ENCODE assay signal across 9 cellular contexts in the genomic region with DNA sequence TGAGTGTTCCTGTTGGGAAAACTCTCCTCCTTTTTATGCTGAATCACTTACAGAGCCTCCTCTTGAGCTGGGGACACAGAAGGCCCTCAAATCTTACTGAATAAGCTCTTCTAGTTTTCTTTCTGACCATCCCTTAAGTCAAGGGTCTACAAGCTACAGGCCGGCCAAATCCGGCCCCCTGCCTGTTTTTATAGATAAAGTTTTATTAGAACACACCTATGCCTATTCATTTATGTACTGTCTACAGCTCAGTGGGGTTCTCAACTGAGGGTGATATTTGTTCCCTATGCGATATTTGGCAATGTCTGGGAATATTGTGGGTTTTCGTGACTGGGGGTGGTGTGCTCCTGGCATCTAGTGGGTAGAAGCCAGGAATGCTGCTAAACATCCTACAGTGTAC. TPM values are rescaled to one million over a fixed set of nuclear protein-coding genes. Genes with fewer than 3 reads are reported as not detected.
DNase-seq lines count a peak whose midpoint lies in the region; ATAC-seq, FAIRE-seq and TF ChIP-seq lines count a peak whose summit lies in the region.
"Had no signal": no experiment of that assay in that cellular context is flagged by ENCODE, and none has a peak within 500 bp of the region (broad histone marks: within the 10 kb centered on the region; RNA-seq: fewer than 3 reads in every experiment).

No MANE protein-coding gene starts in this region.

- no peak overlapping the region for H3K27ac ChIP-seq in BLaER1
- no peak overlapping the region for H3K27ac ChIP-seq in IMR-90 (ENCODE audit: insufficient read depth, low read length)

- no peak overlapping the region for H2BK20ac ChIP-seq in IMR-90 (ENCODE audit: low read depth, low read length)

- peak overlapping the region; percentile 65; the same call in 1 of the 2 replicates for H3K14ac ChIP-seq in IMR-90 (replicated peaks; ENCODE audit: low read depth, low read length)

- no TSS peak for BruUV-seq in IMR-90 (replicated peaks; lab: Mats Ljungman, UMichigan)

- CTCF ChIA-PET in IMR-90 (lab: Yijun Ruan, JAX): interaction anchor here (0.6 to 0.8 kb wide), 2 partner anchors 141 to 260 kb away, joined by 3 to 4 read pairs; no protein-coding TSS in a partner anchor

- peaks cover 52% of the 10 kb centered on the region for H3K9me1 ChIP-seq in IMR-90 (ENCODE audit: insufficient read depth, low read length)

- H3K9ac ChIP-seq in BLaER1: no peak overlapping the region
- H3K9ac ChIP-seq in IMR-90 (ENCODE audit: low read depth, low read length): no peak overlapping the region

- no peak overlapping the region for H4K91ac ChIP-seq in IMR-90 (ENCODE audit: insufficient read depth, low read depth, low read length)

- H3K4me3 Mint-ChIP-seq in chondrocyte (ENCODE audit: unreplicated experiment): no peak overlapping the region
- H3K4me3 Mint-ChIP-seq in natural killer cell treated with Interleukin-12 subunit alpha and Interleukin-12 subunit beta and Interleukin-15 and Interleukin-18, amount 100 ng/mL, for 72 hours: peak overlapping the region; percentile 65

- peaks cover 13% of the 10 kb centered on the region; the same call in 1 of the 2 replicates for H4K20me1 ChIP-seq in BLaER1
- H4K20me1 ChIP-seq in IMR-90 (ENCODE audit: insufficient read depth, low read length): peaks cover 99% of the 10 kb centered on the region

- no peak overlapping the region for H3K4me3 ChIP-seq in BLaER1
- no peak overlapping the region for H3K4me3 ChIP-seq in IMR-90 (ENCODE audit: insufficient read depth, low read depth, low read length)

- H3K9me3 Mint-ChIP-seq in chondrocyte (ENCODE audit: low read depth): no peaks in the 10 kb centered on the region
- H3K9me3 Mint-ChIP-seq in natural killer cell treated with Interleukin-12 subunit alpha and Interleukin-12 subunit beta and Interleukin-15 and Interleukin-18, amount 100 ng/mL, for 72 hours: no peaks in the 10 kb centered on the region

- TF ChIP-seq CTCF in IMR-90 (conservative IDR thresholded peaks at IDR 0.05; ENCODE audit: low read depth, low read length): no peak
- TF ChIP-seq CTCF in chondrocyte (IDR thresholded peaks at IDR 0.05): no peak

- H2BK15ac ChIP-seq in IMR-90 (ENCODE audit: low read depth, low read length): 0 out of 3 replicates have a peak overlapping the region, but pooled peaks have one; percentile 33

- dilution Hi-C loops in IMR-90 (cut with HindIII; ENCODE audit: low sequenced_read_pairs, unreplicated experiment): no loop called here

- no peak overlapping the region for H2BK120ac ChIP-seq in IMR-90 (ENCODE audit: low read depth, low read length)

- H3K56ac ChIP-seq in IMR-90 (ENCODE audit: extremely low read depth, insufficient read depth, low read length): no peak overlapping the region

- peaks cover 4% of the 10 kb centered on the region for H3K36me3 Mint-ChIP-seq in chondrocyte (ENCODE audit: low read depth)
- H3K36me3 Mint-ChIP-seq in natural killer cell treated with Interleukin-12 subunit alpha and Interleukin-12 subunit beta and Interleukin-15 and Interleukin-18, amount 100 ng/mL, for 72 hours: peaks cover 12% of the 10 kb centered on the region

- POLR2A ChIA-PET in IMR-90 (lab: Charles Lee; ENCODE audit: unreplicated experiment): interaction anchor here (0.5 kb wide), 2 partner anchors 68 to 333 kb away, joined by 5 to 11 read pairs; no protein-coding TSS in a partner anchor

- ATAC-seq in IMR-90 (ENCODE audit: low read depth) (no peak), GM19452 (IDR thresholded peaks at IDR 0.05; ENCODE audit: unreplicated experiment) (no peak), HG03045 (IDR thresholded peaks at IDR 0.05; ENCODE audit: unreplicated experiment) (no peak)
- ATAC-seq in natural killer cell treated with Interleukin-12 subunit alpha and Interleukin-12 subunit beta and Interleukin-15 and Interleukin-18, amount 100 ng/mL, for 72 hours: no peak

- no peak overlapping the region for H4K8ac ChIP-seq in IMR-90 (ENCODE audit: low read depth in 2 of 2, low read length in 2 of 2)

- no peak overlapping the region for H2AFZ ChIP-seq in IMR-90 (replicated peaks; ENCODE audit: low read length, poor library complexity)

- peaks cover 92% of the 10 kb centered on the region for H3K4me1 Mint-ChIP-seq in chondrocyte (ENCODE audit: low read depth)
- H3K4me1 Mint-ChIP-seq in natural killer cell treated with Interleukin-12 subunit alpha and Interleukin-12 subunit beta and Interleukin-15 and Interleukin-18, amount 100 ng/mL, for 72 hours (ENCODE audit: low read depth in 2 of 2): peaks cover 69 to 92% of the 10 kb centered on the region in 2 donors

- WGBS in IMR-90 (ENCODE audit: extremely low coverage in 2 of 2, insufficient read length in 1 of 2), 2 experiments: no CpG with 5 or more reads among the region's 4 CpGs

- DNase-seq in IMR-90 (no peak), chondrocyte (ENCODE audit: low spot score) (no peak), urothelium cell line (ENCODE audit: low spot score) (no peak), SK-N-DZ (ENCODE audit: low spot score) (no peak)
- DNase-seq in natural killer cell treated with Interleukin-12 subunit alpha and Interleukin-12 subunit beta and Interleukin-15 and Interleukin-18, amount 100 ng/mL, for 72 hours (ENCODE audit: low spot score): no peak
- DNase-seq: NCI-H1105 treated with DMSO at 0.1 percent for 48 hours had no signal

- H3K27me3 ChIP-seq in BLaER1 (no peaks in the 10 kb centered on the region), IMR-90 (ENCODE audit: control insufficient read depth, insufficient read depth, low read length) (no peaks in the 10 kb centered on the region)

- H3K9me3 ChIP-seq in BLaER1 (no peaks in the 10 kb centered on the region), IMR-90 (ENCODE audit: control insufficient read depth, insufficient read depth, low read length) (no peaks in the 10 kb centered on the region)

- H4K5ac ChIP-seq in IMR-90 (ENCODE audit: low read depth, low read length): no peak overlapping the region

- intact Hi-C loops in IMR-90 (cut with micrococcal nuclease): no loop called here

- H2AK5ac ChIP-seq in IMR-90 (ENCODE audit: low read depth, low read length): no peak overlapping the region

- H3K36me3 ChIP-seq in BLaER1 (no peaks in the 10 kb centered on the region), IMR-90 (ENCODE audit: control insufficient read depth, insufficient read depth, low read length) (peaks cover 49% of the 10 kb centered on the region)

- H3K79me1 ChIP-seq in IMR-90 (ENCODE audit: low read depth in 1 of 2, low read length in 2 of 2): peaks cover 0 to 71% of the 10 kb centered on the region in 2 experiments; a peak in 2 of 4 replicates

- H3K4me2 ChIP-seq in BLaER1 (peak overlapping the region; percentile 86), IMR-90 (ENCODE audit: low read depth, low read length) (peak overlapping the region; percentile 31; the same call in 1 of the 2 replicates)

- peak overlapping the region; percentile 88 for H3K27ac Mint-ChIP-seq in chondrocyte (ENCODE audit: unreplicated experiment)
- peak overlapping the region; percentile 94 to 95 for H3K27ac Mint-ChIP-seq in natural killer cell treated with Interleukin-12 subunit alpha and Interleukin-12 subunit beta and Interleukin-15 and Interleukin-18, amount 100 ng/mL, for 72 hours

- H3K27me3 Mint-ChIP-seq in chondrocyte (ENCODE audit: low read depth): no peaks in the 10 kb centered on the region
- no peaks in the 10 kb centered on the region for H3K27me3 Mint-ChIP-seq in natural killer cell treated with Interleukin-12 subunit alpha and Interleukin-12 subunit beta and Interleukin-15 and Interleukin-18, amount 100 ng/mL, for 72 hours

- H3K4ac ChIP-seq in IMR-90 (ENCODE audit: low read depth, low read length): peak overlapping the region; percentile 8; the same call in 1 of the 2 replicates

- H2AK9ac ChIP-seq in IMR-90 (replicated peaks; ENCODE audit: low read depth, low read length, poor library complexity): no peak overlapping the region

- in situ Hi-C loops in IMR-90 (cut with MboI; ENCODE audit: low sequenced_read_pairs): no loop called here

- H3K23ac ChIP-seq in IMR-90 (ENCODE audit: low read depth, low read length): peak overlapping the region; percentile 69; the same call in 1 of the 2 replicates

- no peak for TF ChIP-seq POLR2A in IMR-90 (IDR thresholded peaks at IDR 0.05; ENCODE audit: low read depth, low read length)

- peak overlapping the region; percentile 79 for H2BK5ac ChIP-seq in IMR-90 (ENCODE audit: low read depth, low read length, poor library complexity, severe bottlenecking)

- FAIRE-seq in urothelium cell line (lab: Jason Lieb, UNC): no peak

- TF ChIP-seq RAD21 in IMR-90 (IDR thresholded peaks at IDR 0.05; ENCODE audit: low read length): no peak

- H3K4me1 ChIP-seq in BLaER1: peaks cover 56% of the 10 kb centered on the region
- peaks cover 51% of the 10 kb centered on the region for H3K4me1 ChIP-seq in IMR-90 (ENCODE audit: control insufficient read depth, insufficient read depth, low read length)

- H3K18ac ChIP-seq in IMR-90 (ENCODE audit: low read depth, low read length): no peak overlapping the region

TF ChIP-seq in IMR-90, 13 proteins besides CTCF, POLR2A, EP300 and RAD21:
- TF ChIP-seq NFE2L2 (IDR thresholded peaks at IDR 0.05; ENCODE audit: low read depth, low read length): peak; percentile 41; the same call in 1 of the 2 replicates
- no peak for TF ChIP-seq SMC3 (IDR thresholded peaks at IDR 0.05; ENCODE audit: low read depth, low read length)

RNA-seq across cellular contexts. Expression of gene CDC42EP3, which starts 14.0 kb away (rescaled TPM):
- total RNA-seq in IMR-90 (2012; rRNA removed) (152 and 167 TPM in 2 replicates), chondrocyte (60.3 to 97.8 TPM (median 91.2 TPM) in 3 replicates)
- polyA plus RNA-seq in IMR-90 (2012; rRNA removed): 177 and 193 TPM in 2 replicates
- polyA plus RNA-seq in IMR-90 (2012; cell fraction: cytosol; rRNA removed): 71.7 and 119 TPM in 2 replicates
- polyA plus RNA-seq in IMR-90 (2012; cell fraction: nucleus; rRNA removed; ENCODE audit: low replicate concordance): 63.1 and 123 TPM in 2 replicates
- 10 to 100 TPM; 36.0 to 40.1 TPM for total RNA-seq in natural killer cell treated with Interleukin-12 subunit alpha and Interleukin-12 subunit beta and Interleukin-15 and Interleukin-18, amount 100 ng/mL, for 72 hours
- polyA plus RNA-seq in SK-N-DZ (2014; cell fraction: cytosol; rRNA removed): 16.9 and 26.3 TPM in 2 replicates
- polyA plus RNA-seq in SK-N-DZ (2014; cell fraction: nucleus; rRNA removed): 11.6 and 14.7 TPM in 2 replicates
